ENCODE assay signal across 17 cellular contexts in genomic region chr13:69959041-69959440, GRCh38.
"Had no signal": no experiment of that assay in that cellular context is flagged by ENCODE, and none has a peak within 500 bp of the region (broad histone marks: within the 10 kb centered on the region; RNA-seq: fewer than 3 reads in every experiment).

No MANE protein-coding gene starts in this region.

- H3K4me3 ChIP-seq: ascending aorta, coronary artery, gastrocnemius medialis, heart right ventricle, sigmoid colon, suprapubic skin had no signal

- H3K4me1 Mint-ChIP-seq: activated CD4-positive, alpha-beta memory T cell treated with anti-CD3 and anti-CD28 coated beads, Interleukin-2, amount 10 ng/mL, durations not matched to agents 7 days and 5 days; activated CD4-positive, alpha-beta T cell treated with anti-CD3 and anti-CD28 coated beads for 36 hours; activated naive CD8-positive, alpha-beta T cell treated with anti-CD3 and anti-CD28 coated beads, Interleukin-2, amount 50 U/mL, for 24 hours had no signal

- H3K27me3 ChIP-seq: ascending aorta, gastrocnemius medialis, heart right ventricle, sigmoid colon, suprapubic skin had no signal

- H3K27ac Mint-ChIP-seq: activated CD4-positive, alpha-beta memory T cell treated with anti-CD3 and anti-CD28 coated beads, Interleukin-2, amount 10 ng/mL, durations not matched to agents 7 days and 5 days; activated CD4-positive, alpha-beta T cell treated with anti-CD3 and anti-CD28 coated beads for 36 hours; activated naive CD8-positive, alpha-beta T cell treated with anti-CD3 and anti-CD28 coated beads, Interleukin-2, amount 50 U/mL, for 24 hours had no signal

- H3K36me3 ChIP-seq: ascending aorta, gastrocnemius medialis, heart right ventricle, sigmoid colon, suprapubic skin had no signal

- H3K9me3 ChIP-seq: ascending aorta, gastrocnemius medialis, heart right ventricle, sigmoid colon, suprapubic skin had no signal

- DNase-seq: activated CD4-positive, alpha-beta memory T cell treated with anti-CD3 and anti-CD28 coated beads, Interleukin-2, amount 10 ng/mL, durations not matched to agents 7 days and 5 days; activated CD4-positive, alpha-beta T cell treated with anti-CD3 and anti-CD28 coated beads for 36 hours; activated naive CD8-positive, alpha-beta T cell treated with anti-CD3 and anti-CD28 coated beads, Interleukin-2, amount 50 U/mL, for 24 hours; activated T-cell treated with anti-CD3 and anti-CD28 coated beads, Interleukin-2, amount 50 U/mL, for 48 hours; effector CD4-positive, alpha-beta T cell; gastrocnemius medialis; heart right ventricle; kidney; midbrain; sigmoid colon; stimulated activated CD4-positive, alpha-beta T cell treated with anti-CD3 and anti-CD28 coated beads, Interleukin-2, amount 100 ng/mL, for 48 hours; stimulated activated naive CD8-positive, alpha-beta T cell treated with anti-CD3 and anti-CD28 coated beads, Interleukin-15, Interleukin-2, amounts not matched to agents 100 U/mL and 50 U/mL, for 24 hours; T-helper 1 cell had no signal

- H3K4me3 Mint-ChIP-seq: activated CD4-positive, alpha-beta memory T cell treated with anti-CD3 and anti-CD28 coated beads, Interleukin-2, amount 10 ng/mL, durations not matched to agents 7 days and 5 days; activated CD4-positive, alpha-beta T cell treated with anti-CD3 and anti-CD28 coated beads for 36 hours; activated naive CD8-positive, alpha-beta T cell treated with anti-CD3 and anti-CD28 coated beads, Interleukin-2, amount 50 U/mL, for 24 hours had no signal

- H3K27ac ChIP-seq: ascending aorta, coronary artery, gastrocnemius medialis, heart right ventricle, sigmoid colon, suprapubic skin, VCaP had no signal

- ATAC-seq: activated CD4-positive, alpha-beta T cell treated with anti-CD3 and anti-CD28 coated beads for 36 hours; activated naive CD8-positive, alpha-beta T cell treated with anti-CD3 and anti-CD28 coated beads, Interleukin-2, amount 50 U/mL, for 24 hours; gastrocnemius medialis; heart right ventricle; stimulated activated naive CD8-positive, alpha-beta T cell treated with anti-CD3 and anti-CD28 coated beads, Interleukin-15, Interleukin-2, amounts not matched to agents 100 U/mL and 50 U/mL, for 24 hours had no signal

- H3K27me3 Mint-ChIP-seq: activated CD4-positive, alpha-beta memory T cell treated with anti-CD3 and anti-CD28 coated beads, Interleukin-2, amount 10 ng/mL, durations not matched to agents 7 days and 5 days; activated CD4-positive, alpha-beta T cell treated with anti-CD3 and anti-CD28 coated beads for 36 hours; activated naive CD8-positive, alpha-beta T cell treated with anti-CD3 and anti-CD28 coated beads, Interleukin-2, amount 50 U/mL, for 24 hours had no signal

- FAIRE-seq: kidney had no signal

- H3K4me1 ChIP-seq: ascending aorta, gastrocnemius medialis, heart right ventricle, sigmoid colon, suprapubic skin had no signal
